33 cellular contexts compared by ENCODE assay signal in the genomic region with DNA sequence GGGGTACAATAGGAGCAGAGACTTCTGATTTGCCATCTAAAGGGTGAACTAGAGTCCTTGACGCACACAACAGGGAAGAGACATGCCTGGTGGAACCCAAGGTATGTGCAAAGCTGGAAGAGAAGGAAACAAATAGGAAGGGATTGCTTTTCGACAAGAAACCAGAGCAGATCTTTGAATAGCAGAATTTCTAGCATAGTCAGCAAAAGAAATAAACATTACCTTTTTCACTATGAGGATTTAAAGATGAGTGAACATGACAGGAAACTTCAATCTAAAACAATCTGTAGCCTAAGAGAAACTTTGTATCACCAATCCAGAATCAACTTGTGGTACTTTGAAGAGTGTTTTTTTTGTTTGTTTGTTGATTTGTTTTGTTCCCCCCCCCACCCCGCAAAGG. TPM values are rescaled to one million over a fixed set of nuclear protein-coding genes. Genes with fewer than 3 reads are reported as not detected.
"Had no signal": no experiment of that assay in that cellular context is flagged by ENCODE, and none has a peak within 500 bp of the region (broad histone marks: within the 10 kb centered on the region; RNA-seq: fewer than 3 reads in every experiment).

No MANE protein-coding gene starts in this region.

- H3K27me3 ChIP-seq: brain microvascular endothelial cell, SJCRH30 had no signal

- H3K9me3 Mint-ChIP-seq: activated CD4-positive, alpha-beta memory T cell treated with anti-CD3 and anti-CD28 coated beads, Interleukin-2, amount 10 ng/mL, durations not matched to agents 7 days and 5 days; activated naive CD4-positive, alpha-beta T cell treated with anti-CD3 and anti-CD28 coated beads, Interleukin-2, amount 10 ng/mL, durations not matched to agents 7 days and 5 days; activated naive CD8-positive, alpha-beta T cell treated with anti-CD3 and anti-CD28 coated beads, Interleukin-2, amount 50 U/mL, for 24 hours had no signal

- H3K27ac ChIP-seq: brain microvascular endothelial cell, SJCRH30, SK-N-MC, WERI-Rb-1 had no signal

- H3K36me3 ChIP-seq: brain microvascular endothelial cell, SJCRH30, WERI-Rb-1 had no signal

- H3K4me3 ChIP-seq: SJCRH30, SK-N-MC had no signal

- H3K4me1 Mint-ChIP-seq: activated naive CD4-positive, alpha-beta T cell treated with anti-CD3 and anti-CD28 coated beads, Interleukin-2, amount 10 ng/mL, durations not matched to agents 7 days and 5 days had no signal

- H3K4me3 Mint-ChIP-seq: activated CD4-positive, alpha-beta memory T cell treated with anti-CD3 and anti-CD28 coated beads, Interleukin-2, amount 10 ng/mL, durations not matched to agents 7 days and 5 days; activated CD8-positive, alpha-beta memory T cell treated with anti-CD3 and anti-CD28 coated beads, Interleukin-2, amount 10 ng/mL, durations not matched to agents 7 days and 5 days; activated naive CD4-positive, alpha-beta T cell treated with anti-CD3 and anti-CD28 coated beads, Interleukin-2, amount 10 ng/mL, durations not matched to agents 7 days and 5 days; activated naive CD8-positive, alpha-beta T cell; activated naive CD8-positive, alpha-beta T cell treated with anti-CD3 and anti-CD28 coated beads, Interleukin-2, amount 50 U/mL, for 24 hours had no signal

- H3K9me3 ChIP-seq: SJCRH30 had no signal

- DNase-seq: activated CD4-positive, alpha-beta memory T cell treated with anti-CD3 and anti-CD28 coated beads, Interleukin-2, amount 10 ng/mL, durations not matched to agents 7 days and 5 days; activated CD4-positive, alpha-beta T cell treated with anti-CD3 and anti-CD28 coated beads for 1 hour; activated CD4-positive, alpha-beta T cell treated with anti-CD3 and anti-CD28 coated beads for 48 hours; activated CD4-positive, CD25-positive, alpha-beta regulatory T cell; activated CD8-positive, alpha-beta memory T cell treated with anti-CD3 and anti-CD28 coated beads for 24 hours; activated CD8-positive, alpha-beta memory T cell treated with anti-CD3 and anti-CD28 coated beads, Interleukin-2, amount 10 ng/mL, durations not matched to agents 7 days and 5 days; activated CD8-positive, alpha-beta memory T cell treated with anti-CD3 and anti-CD28 coated beads, Interleukin-2, amount 50 U/mL, for 48 hours; activated effector memory CD4-positive, alpha-beta T cell treated with Interleukin-2 at 50 U/mL for 16 hours; activated naive CD4-positive, alpha-beta T cell treated with anti-CD3 and anti-CD28 coated beads, Interleukin-2, amount 10 ng/mL, durations not matched to agents 7 days and 5 days; activated naive CD8-positive, alpha-beta T cell treated with anti-CD3 and anti-CD28 coated beads, Interleukin-2, amount 50 U/mL, for 24 hours; activated T-cell treated with anti-CD3 and anti-CD28 coated beads, Interleukin-2, amount 50 U/mL, for 48 hours; aorta; brain microvascular endothelial cell; central memory CD4-positive, alpha-beta T cell; MM.1S; MV-4-11; NCI-H1105; NCI-H1417 treated with DMSO at 0.1 percent for 48 hours; NCI-H187 treated with DMSO at 0.1 percent for 48 hours; NCI-H2081; NCI-H226; NCI-H524 treated with DMSO at 0.1 percent for 48 hours; SHP77; SJCRH30; T1000; WERI-Rb-1 had no signal

- ATAC-seq: activated CD8-positive, alpha-beta memory T cell treated with anti-CD3 and anti-CD28 coated beads, Interleukin-2, amount 10 ng/mL, durations not matched to agents 7 days and 5 days; activated naive CD8-positive, alpha-beta T cell treated with anti-CD3 and anti-CD28 coated beads, Interleukin-2, amount 50 U/mL, for 24 hours; Panc1 had no signal

- H3K27ac Mint-ChIP-seq: activated CD4-positive, alpha-beta memory T cell treated with anti-CD3 and anti-CD28 coated beads, Interleukin-2, amount 10 ng/mL, durations not matched to agents 7 days and 5 days; activated CD8-positive, alpha-beta memory T cell treated with anti-CD3 and anti-CD28 coated beads, Interleukin-2, amount 10 ng/mL, durations not matched to agents 7 days and 5 days; activated naive CD4-positive, alpha-beta T cell treated with anti-CD3 and anti-CD28 coated beads, Interleukin-2, amount 10 ng/mL, durations not matched to agents 7 days and 5 days; activated naive CD8-positive, alpha-beta T cell; activated naive CD8-positive, alpha-beta T cell treated with anti-CD3 and anti-CD28 coated beads, Interleukin-2, amount 50 U/mL, for 24 hours had no signal

- H3K4me1 ChIP-seq: SJCRH30 had no signal

RNA-seq across cellular contexts. Expression of a gene that starts 4.9 kb away (rescaled TPM):
- total RNA-seq: activated CD4-positive, alpha-beta memory T cell treated with anti-CD3 and anti-CD28 coated beads, Interleukin-2, amount 10 ng/mL, durations not matched to agents 7 days and 5 days; activated CD8-positive, alpha-beta memory T cell treated with anti-CD3 and anti-CD28 coated beads, Interleukin-2, amount 10 ng/mL, durations not matched to agents 7 days and 5 days; NCI-H460; RPMI7951; SJCRH30; T-helper 1 cell treated with Interleukin-12 subunit alpha and Interleukin-12 subunit beta and Interleukin-4 antibody, amounts not matched to agents 30 ng/mL and 1 ng/mL, for 36 hours; T-helper 2 cell treated with Interferon-gamma antibody and Interleukin-4, amounts not matched to agents 100 ng/mL and 5 ng/mL, for 36 hours had no signal
- polyA plus RNA-seq: aorta had no signal
